ENCODE assay signal across 8 cellular contexts in the genomic region with DNA sequence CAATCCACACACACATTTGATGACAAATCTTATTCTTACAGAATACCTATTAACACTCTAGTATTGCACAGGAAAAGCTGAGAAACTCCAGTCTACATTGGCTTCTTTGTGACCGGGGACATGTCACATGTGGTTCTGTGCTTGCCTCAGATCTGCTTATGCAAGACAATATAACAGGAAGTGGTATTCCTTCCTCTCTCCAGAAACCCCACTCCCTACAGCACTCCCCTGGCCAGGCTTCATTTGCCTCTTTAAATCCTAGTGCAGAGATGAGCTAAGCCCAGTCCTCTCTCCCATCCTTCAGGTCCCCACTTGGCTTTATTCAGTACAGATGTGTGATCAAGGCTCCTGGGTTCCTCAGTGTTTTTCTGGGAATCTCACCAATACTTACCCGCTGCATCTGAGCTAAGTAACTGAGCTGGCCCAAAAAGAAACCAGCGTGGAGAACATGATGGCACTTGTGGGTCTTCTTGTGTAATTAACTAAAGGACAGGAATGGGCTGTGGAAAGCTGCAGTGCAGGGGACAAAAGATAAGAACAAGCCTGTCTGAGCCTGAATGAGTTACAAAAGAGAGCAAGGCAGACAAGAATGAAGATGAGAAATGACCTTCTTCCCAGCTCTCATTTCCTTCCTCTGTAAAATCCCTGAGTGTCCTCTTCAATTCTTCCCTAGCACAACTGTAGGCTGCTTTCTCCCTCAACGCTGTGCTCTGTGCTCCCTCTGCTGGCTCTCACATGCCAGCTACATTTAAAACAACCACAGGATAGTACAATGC.
DNase-seq lines count a peak whose midpoint lies in the region; ATAC-seq and TF ChIP-seq lines count a peak whose summit lies in the region.

No MANE protein-coding gene starts in this region.

- no peaks in the 10 kb centered on the region for H3F3A ChIP-seq in PC-9 (ENCODE audit: insufficient read depth, low read depth)

- H3K27me3 Mint-ChIP-seq in activated naive CD4-positive, alpha-beta T cell treated with anti-CD3 and anti-CD28 coated beads, Interleukin-2, amount 10 ng/mL, durations not matched to agents 7 days and 5 days: peaks cover 4% of the 10 kb centered on the region

- peaks cover 13% of the 10 kb centered on the region for H3K4me1 Mint-ChIP-seq in activated naive CD4-positive, alpha-beta T cell treated with anti-CD3 and anti-CD28 coated beads, Interleukin-2, amount 10 ng/mL, durations not matched to agents 7 days and 5 days

- H3K27ac Mint-ChIP-seq in activated naive CD4-positive, alpha-beta T cell treated with anti-CD3 and anti-CD28 coated beads, Interleukin-2, amount 10 ng/mL, durations not matched to agents 7 days and 5 days: no peak overlapping the region

- no peaks in the 10 kb centered on the region for H3K9me3 Mint-ChIP-seq in activated naive CD4-positive, alpha-beta T cell treated with anti-CD3 and anti-CD28 coated beads, Interleukin-2, amount 10 ng/mL, durations not matched to agents 7 days and 5 days

- H2AFZ ChIP-seq in DND-41 (ENCODE audit: low read depth, low read length): peak overlapping the region; percentile 45; the same call in 1 of the 2 replicates
- H2AFZ ChIP-seq in KMS-11 (ENCODE audit: low read depth): peak overlapping the region; percentile 12; the same call in 1 of the 2 replicates
- no peak overlapping the region for H2AFZ ChIP-seq in PC-9

- H3K9me3 ChIP-seq in DND-41 (ENCODE audit: insufficient read depth, low read length, severe bottlenecking) (no peaks in the 10 kb centered on the region), PC-9 (ENCODE audit: insufficient read depth, low read depth) (no peaks in the 10 kb centered on the region), ovary (no peaks in the 10 kb centered on the region)

- H3K27ac ChIP-seq in DND-41 (ENCODE audit: low read length) (no peak overlapping the region), KMS-11 (no peak overlapping the region), PC-9 (no peak overlapping the region), ovary (no peak overlapping the region)

- H3K27me3 ChIP-seq in DND-41 (ENCODE audit: insufficient read depth, low read length, poor library complexity) (no peaks in the 10 kb centered on the region), KMS-11 (ENCODE audit: insufficient read depth, low read depth) (no peaks in the 10 kb centered on the region), PC-9 (ENCODE audit: insufficient read depth, low read depth) (no peaks in the 10 kb centered on the region), ovary (no peaks in the 10 kb centered on the region)

- no peak for TF ChIP-seq POLR2A in ovary (IDR thresholded peaks at IDR 0.05)

- peak; percentile 94 for ATAC-seq in DND-41 (ENCODE audit: insufficient read depth, low read depth)
- ATAC-seq in GM21717 (IDR thresholded peaks at IDR 0.05; ENCODE audit: unreplicated experiment): peak; percentile 76

- H3K9ac ChIP-seq in DND-41 (ENCODE audit: low read depth, low read length): no peak overlapping the region
- H3K9ac ChIP-seq in KMS-11: no peak overlapping the region

- TF ChIP-seq CTCF in DND-41 (IDR thresholded peaks at IDR 0.05; ENCODE audit: borderline replicate concordance, extremely low read depth, low read length, poor library complexity, severe bottlenecking) (peak; percentile 85), KMS-11 (conservative IDR thresholded peaks at IDR 0.05; ENCODE audit: low read depth, low read length) (peak; percentile 92), PC-9 (conservative IDR thresholded peaks at IDR 0.05) (peak; percentile 67), ovary (IDR thresholded peaks at IDR 0.05) (peak; percentile 44 to 58 (median 51))

- POLR2A ChIA-PET in PC-9 (lab: Charles Lee; ENCODE audit: unreplicated experiment): no interaction called here

- no peaks in the 10 kb centered on the region for H3K9me2 ChIP-seq in PC-9 (ENCODE audit: insufficient read depth)

- H3K36me3 ChIP-seq in DND-41 (ENCODE audit: insufficient read depth, low read length) (no peaks in the 10 kb centered on the region), KMS-11 (ENCODE audit: insufficient read depth) (no peaks in the 10 kb centered on the region), PC-9 (ENCODE audit: low read depth) (no peaks in the 10 kb centered on the region), ovary (no peaks in the 10 kb centered on the region)

- TF ChIP-seq EP300 in ovary (IDR thresholded peaks at IDR 0.05): no peak

- H3K4me1 ChIP-seq in DND-41 (ENCODE audit: insufficient read depth, low read length): peaks cover 13% of the 10 kb centered on the region
- peaks cover 6% of the 10 kb centered on the region for H3K4me1 ChIP-seq in KMS-11 (ENCODE audit: low read depth, poor library complexity, severe bottlenecking)
- H3K4me1 ChIP-seq in PC-9 (replicated peaks; ENCODE audit: insufficient read depth): no peaks in the 10 kb centered on the region
- H3K4me1 ChIP-seq in ovary (ENCODE audit: insufficient read depth): no peaks in the 10 kb centered on the region

- H3K4me3 ChIP-seq in DND-41 (ENCODE audit: low read depth in 1 of 2, low read length in 2 of 2) (no peak overlapping the region), KMS-11 (IDR thresholded peaks at IDR 0.05; ENCODE audit: insufficient read depth, low read depth, low read length) (no peak overlapping the region), PC-9 (no peak overlapping the region), ovary (no peak overlapping the region)

- 53 to 62% (median 56%) methylated on average over 4 of the region's 4 CpGs for WGBS in ovary, 3 donors

- peak overlapping the region; percentile 40 for H3K4me2 ChIP-seq in DND-41 (ENCODE audit: insufficient read depth, low read length)
- no peak overlapping the region for H3K4me2 ChIP-seq in KMS-11
- no peak overlapping the region for H3K4me2 ChIP-seq in PC-9

- no peaks in the 10 kb centered on the region for H3K36me3 Mint-ChIP-seq in activated naive CD4-positive, alpha-beta T cell treated with anti-CD3 and anti-CD28 coated beads, Interleukin-2, amount 10 ng/mL, durations not matched to agents 7 days and 5 days

- H4K20me1 ChIP-seq in DND-41 (ENCODE audit: insufficient read depth, low read length) (no peaks in the 10 kb centered on the region), KMS-11 (ENCODE audit: insufficient read depth) (no peaks in the 10 kb centered on the region), PC-9 (ENCODE audit: insufficient read depth) (no peaks in the 10 kb centered on the region)

- H3K79me2 ChIP-seq in DND-41 (ENCODE audit: insufficient read depth, low read length) (no peaks in the 10 kb centered on the region), KMS-11 (ENCODE audit: insufficient read depth, low read depth) (no peaks in the 10 kb centered on the region), PC-9 (ENCODE audit: low read depth) (no peaks in the 10 kb centered on the region)

- CTCF ChIA-PET in PC-9 (lab: Charles Lee): interaction anchor here (0.6 kb wide), 2 partner anchors 480 to 510 kb away, joined by 4 to 8 read pairs; no protein-coding TSS in a partner anchor
- CTCF ChIA-PET in activated naive CD4-positive, alpha-beta T cell treated with anti-CD3 and anti-CD28 coated beads, Interleukin-2, amount 10 ng/mL, durations not matched to agents 7 days and 5 days (lab: Charles Lee): interaction anchor here (0.6 to 2.0 kb wide), 29 partner anchors 12 to 869 kb away, joined by 3 to 15 read pairs (median 4); no protein-coding TSS in a partner anchor

- DNase-seq in DND-41 (peak; percentile 56), PC-9 (no peak), germinal center (ENCODE audit: low spot score) (peak; percentile 37), ovary (peak; percentile 38 to 63 (median 45)), posterior vena cava (ENCODE audit: low spot score) (no peak)
- peak; percentile 60 for DNase-seq in activated naive CD4-positive, alpha-beta T cell treated with anti-CD3 and anti-CD28 coated beads, Interleukin-2, amount 10 ng/mL, durations not matched to agents 7 days and 5 days

- no peak overlapping the region for H3K4me3 Mint-ChIP-seq in activated naive CD4-positive, alpha-beta T cell treated with anti-CD3 and anti-CD28 coated beads, Interleukin-2, amount 10 ng/mL, durations not matched to agents 7 days and 5 days

- intact Hi-C loops in PC-9 (cut with micrococcal nuclease; ENCODE audit: unreplicated experiment): loop anchor here (1.0 to 10.0 kb wide), 3 partner anchors 423 to 862 kb away; no protein-coding TSS in a partner anchor
- intact Hi-C loops in ovary (cut with DNase I): loop anchor here in 1 of 4 donors (10.0 kb wide), 2 partner anchors 803 to 863 kb away; no protein-coding TSS in a partner anchor
- intact Hi-C loops in posterior vena cava (cut with DNase I): loop anchor here (5.0 to 10.0 kb wide), 2 partner anchors 806 to 863 kb away; no protein-coding TSS in a partner anchor

- no TSS peak for BruUV-seq in PC-9 (replicated peaks; lab: Mats Ljungman, UMichigan)

Comparison
In these comparisons a context has a peak if more than half of its experiments do, and no peak if none do; other contexts are left out.
1. DNase-seq: peak in DND-41 (single experiment), activated naive CD4-positive, alpha-beta T cell treated with anti-CD3 and anti-CD28 coated beads, Interleukin-2, amount 10 ng/mL, durations not matched to agents 7 days and 5 days (single experiment), germinal center (single experiment) and ovary (5 of 5); none in PC-9 (0 of 2) and posterior vena cava (single experiment).
2. Peak in every context shown above with its lines, with median percentiles within 50 percentile points of each other: CTCF ChIP-seq.